ENCODE assay signal across 8 cellular contexts in genomic region chr12:100348657-100349454, GRCh38. TPM values are rescaled to one million over a fixed set of nuclear protein-coding genes. Genes with fewer than 3 reads are reported as not detected.
DNase-seq lines count a peak whose midpoint lies in the region; ATAC-seq, FAIRE-seq and TF ChIP-seq lines count a peak whose summit lies in the region.

No MANE protein-coding gene starts in this region.

- H3K4me1 ChIP-seq in HepG2 (ENCODE audit: insufficient read depth, low read length), result peaks cover 12% of the 10 kb centered on the region

- H3K79me2 ChIP-seq in HepG2 (ENCODE audit: insufficient read depth, low read length), result no peaks in the 10 kb centered on the region

- CTCF ChIA-PET in HepG2 (lab: Yijun Ruan, JAX; ENCODE audit: low intra/inter-chr PET ratio, low total read pairs), result interaction anchor here (1.2 to 4.9 kb wide), 6 partner anchors 56 to 974 kb away, joined by 5 to 74 read pairs (median 10); no protein-coding TSS in a partner anchor

- 0 out of 2 replicates have a peak, but pooled peaks have one; percentile 5 for TF ChIP-seq CTCF in WI38 (IDR thresholded peaks at IDR 0.05; ENCODE audit: low read depth, low read length)
- peak; percentile 70 for TF ChIP-seq CTCF in HepG2 (CRISPR knock-in tag; IDR thresholded peaks at IDR 0.05)

- H3K9ac ChIP-seq in HepG2 (ENCODE audit: insufficient read depth, low read depth, low read length), result no peak overlapping the region

- intact Hi-C loops in HepG2 (cut with micrococcal nuclease; ENCODE audit: unreplicated experiment), result loop anchor here (1.0 to 2.0 kb wide), 6 partner anchors 56 to 392 kb away; no protein-coding TSS in a partner anchor

- POLR2A ChIA-PET in HepG2 (lab: Yijun Ruan, JAX), result no interaction called here

- BruUV-seq in HepG2 (replicated peaks; lab: Mats Ljungman, UMichigan), result no TSS peak

- in situ Hi-C loops in HepG2 (cut with HindIII; ENCODE audit: extremely low pct_ligation_motif_present, low pct_unique_long_range_greater_than_20kb), result no loop called here

- H3K4me3 ChIP-seq in WI38 (ENCODE audit: low read depth, low read length) (no peak overlapping the region), HepG2 (replicated peaks in 1 of 3; ENCODE audit: insufficient read depth in 1 of 3, low read depth in 2 of 3, low read length in 3 of 3) (no peak overlapping the region)

- H3K36me3 ChIP-seq in HepG2 (replicated peaks in 1 of 2; ENCODE audit: control insufficient read depth in 1 of 2, insufficient read depth in 2 of 2, low read length in 2 of 2), result no peaks in the 10 kb centered on the region

- 43% methylated on average over 7 of the region's 7 CpGs for WGBS in HepG2 (ENCODE audit: low lambda C conversion rate)

- DNase-seq in DMS53 (lab: John Stamatoyannopoulos, UW) (peak; percentile 84), LoVo (ENCODE audit: low spot score) (peak; percentile 40), HepG2 (ENCODE audit: low spot score) (peak; percentile 54), NK-92 (lab: John Stamatoyannopoulos, UW; ENCODE audit: unreplicated experiment) (no peak)

- no peak overlapping the region for H3K4me2 ChIP-seq in HepG2 (ENCODE audit: low read depth, low read length)

- peak; percentile 73 for ATAC-seq in HepG2
- no peak for ATAC-seq in HG03095 (IDR thresholded peaks at IDR 0.05; ENCODE audit: unreplicated experiment)
- ATAC-seq in HG02623 (IDR thresholded peaks at IDR 0.05; ENCODE audit: unreplicated experiment), result no peak
- no peak for ATAC-seq in HG02571 (IDR thresholded peaks at IDR 0.05; ENCODE audit: unreplicated experiment)

- TF ChIP-seq EP300 in HepG2 (IDR thresholded peaks at IDR 0.05; ENCODE audit: low read depth in 2 of 2, low read length in 2 of 2), result no peak
- TF ChIP-seq EP300 in HepG2 (CRISPR knock-in tag; IDR thresholded peaks at IDR 0.05; ENCODE audit: borderline replicate concordance), result no peak

- no peaks in the 10 kb centered on the region for H3K9me3 ChIP-seq in HepG2 (ENCODE audit: low read length)

- TF ChIP-seq POLR2A in HepG2 (IDR thresholded peaks at IDR 0.05; ENCODE audit: insufficient read depth in 1 of 2, low read depth in 2 of 2, low read length in 2 of 2), result no peak

- no peaks in the 10 kb centered on the region for H4K20me1 ChIP-seq in HepG2 (ENCODE audit: insufficient read depth, low read length)

- H3K27ac ChIP-seq in HepG2 (ENCODE audit: extremely low read length, insufficient read depth, low read length), result no peak overlapping the region

- no peak for FAIRE-seq in HepG2 (lab: Jason Lieb, UNC)

- no peaks in the 10 kb centered on the region; a peak in 1 of 5 replicates for H3K27me3 ChIP-seq in HepG2 (ENCODE audit: control insufficient read depth in 1 of 2, insufficient read depth in 2 of 2, low read length in 2 of 2)

- no peak overlapping the region for H2AFZ ChIP-seq in HepG2 (ENCODE audit: low read length)

- TF ChIP-seq RAD21 in HepG2 (CRISPR knock-in tag; IDR thresholded peaks at IDR 0.05), result peak; percentile 76

TF ChIP-seq in HepG2, 621 proteins besides CTCF, POLR2A, EP300 and RAD21 (continues in another document):
- TF ChIP-seq NFE2L2 (IDR thresholded peaks at IDR 0.05; ENCODE audit: low read length) (peak; percentile 41; the same call in 1 of the 2 replicates), ZNF280B (CRISPR knock-in tag; IDR thresholded peaks at IDR 0.05; ENCODE audit: borderline replicate concordance) (no peak), RARG (CRISPR knock-in tag; IDR thresholded peaks at IDR 0.05; ENCODE audit: low read depth) (no peak), CBX1 (IDR thresholded peaks at IDR 0.05; ENCODE audit: low read depth) (no peak), E2F2 (CRISPR knock-in tag; IDR thresholded peaks at IDR 0.05; ENCODE audit: borderline replicate concordance) (no peak), ZNF556 (CRISPR knock-in tag; IDR thresholded peaks at IDR 0.05; ENCODE audit: borderline replicate concordance) (no peak), ZFP36 (IDR thresholded peaks at IDR 0.05; ENCODE audit: borderline replicate concordance, low read depth, low read length, partially characterized antibody) (no peak), REXO4 (CRISPR knock-in tag; IDR thresholded peaks at IDR 0.05; ENCODE audit: borderline replicate concordance) (no peak), SMC3 (IDR thresholded peaks at IDR 0.05; ENCODE audit: low read length) (peak; percentile 84), ZNF10 (CRISPR knock-in tag; IDR thresholded peaks at IDR 0.05; ENCODE audit: borderline replicate concordance, low read depth) (no peak), ZNF790 (CRISPR knock-in tag; IDR thresholded peaks at IDR 0.05; ENCODE audit: borderline replicate concordance) (no peak), NRL (CRISPR knock-in tag; IDR thresholded peaks at IDR 0.05; ENCODE audit: borderline replicate concordance) (no peak), ZNF362 (CRISPR knock-in tag; IDR thresholded peaks at IDR 0.05; ENCODE audit: borderline replicate concordance) (peak; percentile 31; the same call in 1 of the 2 replicates)

RNA-seq across cellular contexts. Expression of gene SLC17A8, which starts 8.0 kb away (rescaled TPM):
- 0.10 and 0.15 TPM in 2 replicates for total RNA-seq in HepG2 (2016; rRNA removed; fragmentation: Illumina TruSeq; extraction: Trizol)
- not detected in 2 replicates for total RNA-seq in HepG2 (2016; cell fraction: cytosol; rRNA removed; fragmentation: Illumina TruSeq; extraction: Trizol; ENCODE audit: low read depth)
- 0.12 and 0.50 TPM in 2 replicates for total RNA-seq in HepG2 (2016; cell fraction: insoluble cytoplasmic fraction; rRNA removed; fragmentation: Illumina TruSeq; extraction: Trizol)
- total RNA-seq in HepG2 (2016; cell fraction: membrane; rRNA removed; fragmentation: Illumina TruSeq; extraction: Trizol), result 0.03 and 0.10 TPM in 2 replicates
- 0.16 and 0.22 TPM in 2 replicates for total RNA-seq in HepG2 (2016; cell fraction: nucleus; rRNA removed; fragmentation: Illumina TruSeq; extraction: Trizol)
- polyA plus RNA-seq in HepG2 (2011; rRNA removed), result 0.07 TPM in 1 of 2 replicates, not detected in the other
- polyA plus RNA-seq in HepG2 (2011; cell fraction: cytosol; rRNA removed), result 0.04 TPM in 1 of 2 replicates, not detected in the other
- not detected in 2 replicates for polyA plus RNA-seq in HepG2 (2011; cell fraction: nucleus; rRNA removed)
- polyA plus RNA-seq in HepG2 (2012), result 0.05 and 0.21 TPM in 2 replicates
- polyA plus RNA-seq in HepG2 (2016; cell fraction: cytosol; fragmentation: Illumina TruSeq; extraction: Trizol; ENCODE audit: low read depth), result not detected in 2 replicates
- polyA plus RNA-seq in HepG2 (2016; cell fraction: insoluble cytoplasmic fraction; fragmentation: Illumina TruSeq; extraction: Trizol; ENCODE audit: low read depth), result 0.13 and 0.17 TPM in 2 replicates
- 0.03 and 0.06 TPM in 2 replicates for polyA plus RNA-seq in HepG2 (2016; cell fraction: membrane; fragmentation: Illumina TruSeq; extraction: Trizol; ENCODE audit: low read depth)
- polyA plus RNA-seq in HepG2 (2016; cell fraction: nucleus; fragmentation: Illumina TruSeq; extraction: Trizol; ENCODE audit: insufficient read depth, low read depth), result 0.11 and 0.19 TPM in 2 replicates
- polyA minus RNA-seq in HepG2 (2011; rRNA and poly(A)+ RNA removed; ENCODE audit: low replicate concordance), result not detected in 2 replicates
- not detected in 2 replicates for polyA minus RNA-seq in HepG2 (2011; cell fraction: cytosol; rRNA and poly(A)+ RNA removed)
- 0.25 TPM in 1 of 2 replicates, not detected in the other for polyA minus RNA-seq in HepG2 (2011; cell fraction: nucleus; rRNA and poly(A)+ RNA removed)
